Comparison of ENCODE assay signal across 13 cellular contexts in genomic region chr5:66620711-66621110, GRCh38.
"Had no signal": no experiment of that assay in that cellular context is flagged by ENCODE, and none has a peak within 500 bp of the region (broad histone marks: within the 10 kb centered on the region; RNA-seq: fewer than 3 reads in every experiment).

No MANE protein-coding gene starts in this region.

- H3K27me3 ChIP-seq: ascending aorta, dorsolateral prefrontal cortex, gastrocnemius medialis, heart right ventricle, neutrophil had no signal

- H3K27ac ChIP-seq: ascending aorta, dorsolateral prefrontal cortex, gastrocnemius medialis, heart right ventricle, neutrophil had no signal

- ATAC-seq: activated CD4-positive, CD25-positive, alpha-beta regulatory T cell treated with anti-CD3 and anti-CD28 coated beads, Interleukin-2, amount 50 U/mL, for 24 hours; activated T-cell treated with anti-CD3 and anti-CD28 coated beads, Interleukin-2, amount 50 U/mL, for 4 hours; gastrocnemius medialis; heart right ventricle; left cardiac atrium had no signal

- H3K9me3 Mint-ChIP-seq: activated T-cell treated with anti-CD3 and anti-CD28 coated beads, Interleukin-2, amount 50 U/mL, for 4 hours; endodermal cell had no signal

- H3K4me3 Mint-ChIP-seq: activated T-cell treated with anti-CD3 and anti-CD28 coated beads, Interleukin-2, amount 50 U/mL, for 4 hours; endodermal cell had no signal

- H3K36me3 ChIP-seq: ascending aorta, gastrocnemius medialis, heart right ventricle, neutrophil had no signal

- H3K27ac Mint-ChIP-seq: endodermal cell had no signal

- H3K4me3 ChIP-seq: ascending aorta, dorsolateral prefrontal cortex, gastrocnemius medialis, heart right ventricle, lung had no signal

- DNase-seq: activated CD4-positive, alpha-beta T cell treated with anti-CD3 and anti-CD28 coated beads, Interleukin-2, amount 50 U/mL, for 4 hours; activated gamma-delta T cell treated with Interleukin-2 at 50 U/mL for 16 hours; activated T-cell treated with anti-CD3 and anti-CD28 coated beads, Interleukin-2, amount 50 U/mL, for 4 hours; dorsolateral prefrontal cortex; endodermal cell; gastrocnemius medialis; heart right ventricle; left cardiac atrium; stimulated activated naive CD4-positive, alpha-beta T cell had no signal

- H3K9me3 ChIP-seq: ascending aorta, gastrocnemius medialis, neutrophil had no signal
